In the genomic region with DNA sequence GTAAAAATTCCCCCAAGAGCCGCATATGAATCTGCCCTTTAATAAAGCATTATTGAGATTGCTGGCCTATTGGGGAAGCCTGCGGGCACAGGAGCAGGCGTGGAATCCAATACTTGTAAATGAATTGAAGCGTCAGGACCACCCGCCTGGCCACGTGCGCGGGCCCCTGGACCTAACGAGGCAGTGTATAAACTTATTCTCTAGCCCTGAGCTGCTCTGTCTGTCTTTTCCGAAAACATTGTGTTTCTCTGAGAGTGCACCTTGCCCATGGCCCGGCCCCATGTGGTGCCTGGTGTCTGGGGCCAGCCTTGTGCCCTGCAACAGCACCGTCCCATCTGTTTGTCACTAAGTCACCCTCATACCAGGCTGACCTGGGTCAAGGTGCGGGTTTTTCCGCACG, we compare ENCODE assay signal across 21 cellular contexts. TPM values are rescaled to one million over a fixed set of nuclear protein-coding genes. Genes with fewer than 3 reads are reported as not detected.
A peak's percentile ranks its signal among the peaks of the same experiment; 100 is the strongest.
DNase-seq lines count a peak whose midpoint lies in the region; ATAC-seq, FAIRE-seq and TF ChIP-seq lines count a peak whose summit lies in the region.
"Had no signal": no experiment of that assay in that cellular context is flagged by ENCODE, and none has a peak within 500 bp of the region (broad histone marks: within the 10 kb centered on the region; RNA-seq: fewer than 3 reads in every experiment).

No MANE protein-coding gene starts in this region.

- H3K4me1 Mint-ChIP-seq in neural crest cell, result no peaks in the 10 kb centered on the region
- peaks cover 2% of the 10 kb centered on the region for H3K4me1 Mint-ChIP-seq in activated naive CD4-positive, alpha-beta T cell treated with anti-CD3 and anti-CD28 coated beads, Interleukin-2, amount 10 ng/mL, durations not matched to agents 7 days and 5 days

- WGBS in SK-N-SH (ENCODE audit: low lambda C conversion rate), result 97% methylated on average over 15 of the region's 15 CpGs
- WGBS in K562 (ENCODE audit: insufficient coverage, low coverage, missing lambda C conversion rate), result 97% methylated on average over 11 of the region's 15 CpGs

- no peaks in the 10 kb centered on the region for H3K9me1 ChIP-seq in K562 (ENCODE audit: control insufficient read depth, insufficient read depth, low read length)

- H3K79me2 ChIP-seq in SK-N-SH (ENCODE audit: insufficient read depth) (no peaks in the 10 kb centered on the region; the same call in 1 of the 2 replicates), K562 (ENCODE audit: control insufficient read depth, insufficient read depth, low read length) (no peaks in the 10 kb centered on the region)

- DNase-seq in SK-N-SH (no peak), K562 (ENCODE audit: extremely low read depth in 1 of 4, low spot score in 3 of 4) (peak in 1 of 4 experiments; percentile 2), neural crest cell (ENCODE audit: low read depth, low spot score) (no peak), SHP77 (lab: John Stamatoyannopoulos, UW) (no peak), COLO829 (ENCODE audit: low spot score) (no peak)
- no peak for DNase-seq in activated naive CD4-positive, alpha-beta T cell treated with anti-CD3 and anti-CD28 coated beads, Interleukin-2, amount 10 ng/mL, durations not matched to agents 7 days and 5 days
- DNase-seq: COR-L47, GM23248, MV-4-11, NCI-H1417 treated with DMSO at 0.1 percent for 48 hours, NCI-H187 treated with DMSO at 0.1 percent for 48 hours, NCI-H2227 treated with DMSO at 0.1 percent for 48 hours, NCI-H524, NCI-H82, PC-3, RPMI8226 had no signal

- no peaks in the 10 kb centered on the region for H3F3A ChIP-seq in SK-N-SH (replicated peaks; ENCODE audit: insufficient read depth)

- in situ Hi-C loops in K562 (cut with MboI), result no loop called here

- H3K9me2 ChIP-seq in SK-N-SH, result no peaks in the 10 kb centered on the region

- intact Hi-C loops in K562 (cut with micrococcal nuclease), result no loop called here

- no peak for TF ChIP-seq CTCF in SK-N-SH (IDR thresholded peaks at IDR 0.05)
- TF ChIP-seq CTCF in K562 (IDR thresholded peaks at IDR 0.05 in 2 of 3, conservative IDR thresholded peaks at IDR 0.05 in 1 of 3; ENCODE audit: insufficient read depth in 2 of 3, low read depth in 1 of 3, low read length in 3 of 3), result no peak
- no peak for TF ChIP-seq CTCF in neural crest cell (conservative IDR thresholded peaks at IDR 0.05)

- H2AFZ ChIP-seq in SK-N-SH (ENCODE audit: low read depth) (no peak overlapping the region), K562 (ENCODE audit: low read depth, low read length) (no peak overlapping the region)
- H2AFZ ChIP-seq: GM23248 had no signal

- TF ChIP-seq POLR2A in K562 (conservative IDR thresholded peaks at IDR 0.05), result no peak

- H4K20me1 ChIP-seq in SK-N-SH (ENCODE audit: insufficient read depth), result no peaks in the 10 kb centered on the region
- no peaks in the 10 kb centered on the region; the same call in 1 of the 2 replicates for H4K20me1 ChIP-seq in K562 (replicated peaks; ENCODE audit: control insufficient read depth, insufficient read depth, low read length)

- POLR2A ChIA-PET in SK-N-SH (lab: Yijun Ruan, JAX), result interaction anchor here (1.4 kb wide), 1 partner anchor 13 kb away, joined by 6 read pairs; no protein-coding TSS in a partner anchor
- POLR2A ChIA-PET in K562 (lab: Yijun Ruan, JAX), result interaction anchor here (0.5 to 7.4 kb wide), 8 partner anchors 9 to 858 kb away, joined by 3 to 60 read pairs (median 3); a partner anchor contains a TSS

- H3K27me3 Mint-ChIP-seq in neural crest cell (ENCODE audit: low read depth), result peaks cover 5% of the 10 kb centered on the region
- H3K27me3 Mint-ChIP-seq in activated naive CD4-positive, alpha-beta T cell treated with anti-CD3 and anti-CD28 coated beads, Interleukin-2, amount 10 ng/mL, durations not matched to agents 7 days and 5 days, result no peaks in the 10 kb centered on the region

- H3K27ac Mint-ChIP-seq in neural crest cell (ENCODE audit: unreplicated experiment), result no peak overlapping the region
- no peak overlapping the region for H3K27ac Mint-ChIP-seq in activated naive CD4-positive, alpha-beta T cell treated with anti-CD3 and anti-CD28 coated beads, Interleukin-2, amount 10 ng/mL, durations not matched to agents 7 days and 5 days

- H3K9me3 ChIP-seq in SK-N-SH (no peaks in the 10 kb centered on the region), K562 (replicated peaks; ENCODE audit: control insufficient read depth, insufficient read depth, low read depth, low read length) (no peaks in the 10 kb centered on the region)

- no peaks in the 10 kb centered on the region for H3K9me3 Mint-ChIP-seq in neural crest cell
- no peaks in the 10 kb centered on the region for H3K9me3 Mint-ChIP-seq in activated naive CD4-positive, alpha-beta T cell treated with anti-CD3 and anti-CD28 coated beads, Interleukin-2, amount 10 ng/mL, durations not matched to agents 7 days and 5 days

- H3K4me3 Mint-ChIP-seq in neural crest cell, result peak overlapping the region; percentile 57
- H3K4me3 Mint-ChIP-seq in activated naive CD4-positive, alpha-beta T cell treated with anti-CD3 and anti-CD28 coated beads, Interleukin-2, amount 10 ng/mL, durations not matched to agents 7 days and 5 days, result no peak overlapping the region

- H3K27ac ChIP-seq in SK-N-SH (ENCODE audit: low read depth in 2 of 2, low read length in 1 of 2) (no peak overlapping the region), K562 (ENCODE audit: extremely low read depth, low read depth, low read length) (no peak overlapping the region)
- H3K27ac ChIP-seq: 22Rv1, GM23248, KMS-11 had no signal

- TF ChIP-seq RAD21 in SK-N-SH (IDR thresholded peaks at IDR 0.05; ENCODE audit: low read length) (no peak), K562 (CRISPR knock-in tag; conservative IDR thresholded peaks at IDR 0.05 in 1 of 2, IDR thresholded peaks at IDR 0.05 in 1 of 2) (no peak)

- H3K36me3 Mint-ChIP-seq in neural crest cell (ENCODE audit: low read depth), result peaks cover 6% of the 10 kb centered on the region
- H3K36me3 Mint-ChIP-seq in activated naive CD4-positive, alpha-beta T cell treated with anti-CD3 and anti-CD28 coated beads, Interleukin-2, amount 10 ng/mL, durations not matched to agents 7 days and 5 days, result peaks cover 23% of the 10 kb centered on the region

- no peaks in the 10 kb centered on the region for H3K4me1 ChIP-seq in SK-N-SH (ENCODE audit: control insufficient read depth in 1 of 2, insufficient read depth in 2 of 2, low read depth in 1 of 2, low read length in 1 of 2)
- H3K4me1 ChIP-seq in K562 (replicated peaks in 1 of 2; ENCODE audit: control insufficient read depth in 2 of 2, insufficient read depth in 2 of 2, low read length in 2 of 2), result peaks cover 0 to 56% of the 10 kb centered on the region in 2 experiments; a peak in 3 of 5 replicates

- H3K27me3 ChIP-seq in SK-N-SH (ENCODE audit: insufficient read depth), result no peaks in the 10 kb centered on the region
- no peaks in the 10 kb centered on the region for H3K27me3 ChIP-seq in K562 (ENCODE audit: control insufficient read depth in 2 of 2, insufficient read depth in 2 of 2, low read length in 2 of 2)

- peaks cover 0 to 42% of the 10 kb centered on the region in 2 experiments for H3K36me3 ChIP-seq in SK-N-SH (replicated peaks in 1 of 2; ENCODE audit: control insufficient read depth in 1 of 2, insufficient read depth in 2 of 2, low read length in 1 of 2)
- peaks cover 86% of the 10 kb centered on the region; the same call in 2 of the 3 replicates for H3K36me3 ChIP-seq in K562 (ENCODE audit: control insufficient read depth, insufficient read depth, low read length)

- BruUV-seq in K562 (replicated peaks; lab: Mats Ljungman, UMichigan), result TSS peak; percentile 47

- H3K4me2 ChIP-seq in SK-N-SH (no peak overlapping the region), K562 (ENCODE audit: insufficient read depth, low read length) (no peak overlapping the region)
- H3K4me2 ChIP-seq: KMS-11 had no signal

- CTCF ChIA-PET in SK-N-SH (lab: Yijun Ruan, JAX), result interaction anchor here (1.1 to 1.3 kb wide), 2 partner anchors 17 to 43 kb away, joined by 3 to 5 read pairs; a partner anchor contains a TSS
- CTCF ChIA-PET in K562 (lab: Yijun Ruan, JAX; ENCODE audit: low intra/inter-chr PET ratio), result no interaction called here
- CTCF ChIA-PET in activated naive CD4-positive, alpha-beta T cell treated with anti-CD3 and anti-CD28 coated beads, Interleukin-2, amount 10 ng/mL, durations not matched to agents 7 days and 5 days (lab: Charles Lee), result no interaction called here

- ATAC-seq in SK-N-SH treated with all-trans-retinoic acid at 6 μM for 48 hours, result peak; percentile 3; the same call in 1 of the 3 replicates
- no peak for ATAC-seq in K562
- ATAC-seq in GM19455 (IDR thresholded peaks at IDR 0.05; ENCODE audit: unreplicated experiment), result no peak
- ATAC-seq: PC-3 had no signal

- no peak overlapping the region for H3K9ac ChIP-seq in SK-N-SH
- peak overlapping the region in 1 of 2 experiments; percentile 23; a peak in 1 of 4 replicates for H3K9ac ChIP-seq in K562 (ENCODE audit: insufficient read depth in 1 of 2, low read depth in 2 of 2, low read length in 2 of 2)
- H3K9ac ChIP-seq: GM23248, KMS-11 had no signal

- no peak overlapping the region for H3K4me3 ChIP-seq in SK-N-SH (ENCODE audit: low read depth in 2 of 2, low read length in 1 of 2)
- no peak overlapping the region for H3K4me3 ChIP-seq in K562
- H3K4me3 ChIP-seq: GM23248 had no signal

- TF ChIP-seq EP300 in SK-N-SH (IDR thresholded peaks at IDR 0.05; ENCODE audit: borderline replicate concordance in 1 of 2, low read depth in 1 of 2, low read length in 1 of 2) (no peak), K562 (IDR thresholded peaks at IDR 0.05; ENCODE audit: low read length) (no peak)

- FAIRE-seq in K562 (lab: Jason Lieb, UNC), result no peak
- FAIRE-seq: G401.6 had no signal

RNA-seq across cellular contexts. Expression of a gene that starts 14.4 kb away (rescaled TPM):
- polyA plus RNA-seq in SK-N-SH (2012; rRNA removed) (100 and 110 TPM in 2 replicates), K562 (2011; rRNA removed) (38.2 and 51.7 TPM in 2 replicates), K562 (2014; fragmentation: Illumina TruSeq; extraction: Trizol) (17.5 and 45.2 TPM in 2 replicates), K562 (2014; fragmentation: Nextera tagmentation; extraction: Ambion mirVana) (1 to 10 TPM in 1 of 2 experiments, under 1 TPM in 1; 0.48 to 1.8 TPM), K562 (2014; rRNA removed) (59.4 and 59.7 TPM in 2 replicates)
- 47.9 and 78.2 TPM in 2 replicates for polyA plus RNA-seq in SK-N-SH (2012; cell fraction: cytosol; rRNA removed)
- 138 and 186 TPM in 2 replicates for polyA plus RNA-seq in SK-N-SH (2012; cell fraction: nucleus; rRNA removed)
- total RNA-seq in K562 (2011; cell fraction: chromatin; rRNA removed; ENCODE audit: low replicate concordance), result 23.2 and 58.0 TPM in 2 replicates
- total RNA-seq in K562 (2011; cell fraction: nucleolus; rRNA removed), result 57.5 and 64.5 TPM in 2 replicates
- total RNA-seq in K562 (2011; cell fraction: nucleoplasm; rRNA removed), result 32.2 and 37.0 TPM in 2 replicates
- total RNA-seq in K562 (2014; rRNA removed) (49.7 and 63.6 TPM in 2 replicates), K562 (2014; rRNA removed; fragmentation: Illumina TruSeq; extraction: Trizol) (8.6 and 11.0 TPM in 2 replicates), K562 (2015; rRNA removed; fragmentation: Illumina TruSeq; extraction: Trizol) (29.5 and 33.1 TPM in 2 replicates), K562 (2021) (80.8 and 90.2 TPM in 2 replicates), neural crest cell (39.5 and 40.9 TPM in 2 replicates)
- polyA plus RNA-seq in K562 (2011; cell fraction: cytosol; rRNA removed), result 58.6 and 121 TPM in 2 replicates
- polyA plus RNA-seq in K562 (2011; cell fraction: nucleus; rRNA removed), result 54.4 and 74.2 TPM in 2 replicates
- 56.8 and 86.6 TPM in 2 replicates for polyA plus RNA-seq in K562 (2012)
- polyA minus RNA-seq in K562 (2011; rRNA and poly(A)+ RNA removed), result 17.1 and 20.7 TPM in 2 replicates
- polyA minus RNA-seq in K562 (2011; cell fraction: cytosol; rRNA and poly(A)+ RNA removed), result 32.3 and 41.4 TPM in 2 replicates
- polyA minus RNA-seq in K562 (2011; cell fraction: nucleus; rRNA and poly(A)+ RNA removed), result 14.9 and 15.9 TPM in 2 replicates

RNA-seq across cellular contexts. Expression of a gene that starts 28.9 kb away (rescaled TPM):
- polyA plus RNA-seq in SK-N-SH (2012; rRNA removed) (63.0 and 77.8 TPM in 2 replicates), K562 (2011; rRNA removed) (14.3 and 21.1 TPM in 2 replicates), K562 (2014; fragmentation: Illumina TruSeq; extraction: Trizol) (16.0 and 27.4 TPM in 2 replicates), K562 (2014; fragmentation: Nextera tagmentation; extraction: Ambion mirVana) (under 1 TPM; 0.13 to 0.21 TPM), K562 (2014; rRNA removed) (39.7 and 50.8 TPM in 2 replicates)
- polyA plus RNA-seq in SK-N-SH (2012; cell fraction: cytosol; rRNA removed), result 47.5 and 57.8 TPM in 2 replicates
- 103 and 119 TPM in 2 replicates for polyA plus RNA-seq in SK-N-SH (2012; cell fraction: nucleus; rRNA removed)
- total RNA-seq in K562 (2011; cell fraction: chromatin; rRNA removed; ENCODE audit: low replicate concordance), result 18.0 and 40.2 TPM in 2 replicates
- 25.8 and 27.2 TPM in 2 replicates for total RNA-seq in K562 (2011; cell fraction: nucleolus; rRNA removed)
- 18.5 and 20.0 TPM in 2 replicates for total RNA-seq in K562 (2011; cell fraction: nucleoplasm; rRNA removed)
- total RNA-seq in K562 (2014; rRNA removed) (48.7 and 61.7 TPM in 2 replicates), K562 (2014; rRNA removed; fragmentation: Illumina TruSeq; extraction: Trizol) (10.7 and 12.3 TPM in 2 replicates), K562 (2015; rRNA removed; fragmentation: Illumina TruSeq; extraction: Trizol) (27.9 and 29.4 TPM in 2 replicates), K562 (2021) (39.7 and 45.9 TPM in 2 replicates), neural crest cell (103 and 110 TPM in 2 replicates)
- polyA plus RNA-seq in K562 (2011; cell fraction: cytosol; rRNA removed), result 10.7 and 15.1 TPM in 2 replicates
- 32.8 and 44.3 TPM in 2 replicates for polyA plus RNA-seq in K562 (2011; cell fraction: nucleus; rRNA removed)
- 29.5 and 31.2 TPM in 2 replicates for polyA plus RNA-seq in K562 (2012)
- polyA minus RNA-seq in K562 (2011; rRNA and poly(A)+ RNA removed), result 9.0 and 10.3 TPM in 2 replicates
- 14.8 and 23.0 TPM in 2 replicates for polyA minus RNA-seq in K562 (2011; cell fraction: cytosol; rRNA and poly(A)+ RNA removed)
- 6.3 and 9.2 TPM in 2 replicates for polyA minus RNA-seq in K562 (2011; cell fraction: nucleus; rRNA and poly(A)+ RNA removed)

RNA-seq across cellular contexts. Expression of a gene that starts 40.7 kb away (rescaled TPM):
- 13.2 and 18.0 TPM in 2 replicates for polyA plus RNA-seq in SK-N-SH (2012; rRNA removed)
- 12.9 and 15.0 TPM in 2 replicates for polyA plus RNA-seq in SK-N-SH (2012; cell fraction: cytosol; rRNA removed)
- polyA plus RNA-seq in SK-N-SH (2012; cell fraction: nucleus; rRNA removed), result 23.9 and 29.4 TPM in 2 replicates
- 122 and 169 TPM in 2 replicates for total RNA-seq in K562 (2011; cell fraction: chromatin; rRNA removed; ENCODE audit: low replicate concordance)
- 101 and 121 TPM in 2 replicates for total RNA-seq in K562 (2011; cell fraction: nucleolus; rRNA removed)
- 83.4 and 88.4 TPM in 2 replicates for total RNA-seq in K562 (2011; cell fraction: nucleoplasm; rRNA removed)
- total RNA-seq in K562 (2014; rRNA removed), result 61.1 and 78.3 TPM in 2 replicates
- 32.5 and 42.6 TPM in 2 replicates for total RNA-seq in K562 (2014; rRNA removed; fragmentation: Illumina TruSeq; extraction: Trizol)
- total RNA-seq in K562 (2015; rRNA removed; fragmentation: Illumina TruSeq; extraction: Trizol), result 51.4 and 51.8 TPM in 2 replicates
- 78.6 and 86.9 TPM in 2 replicates for total RNA-seq in K562 (2021)
- 32.0 and 35.3 TPM in 2 replicates for polyA plus RNA-seq in K562 (2011; rRNA removed)
- polyA plus RNA-seq in K562 (2011; cell fraction: cytosol; rRNA removed), result 33.8 and 95.9 TPM in 2 replicates
- polyA plus RNA-seq in K562 (2011; cell fraction: nucleus; rRNA removed), result 46.7 and 100 TPM in 2 replicates
- 65.6 and 65.8 TPM in 2 replicates for polyA plus RNA-seq in K562 (2012)
- polyA plus RNA-seq in K562 (2014; fragmentation: Illumina TruSeq; extraction: Trizol), result 45.2 and 59.3 TPM in 2 replicates
- polyA plus RNA-seq in K562 (2014; fragmentation: Nextera tagmentation; extraction: Ambion mirVana), result 1 to 10 TPM; 1.6 to 2.1 TPM
- 65.4 and 73.4 TPM in 2 replicates for polyA plus RNA-seq in K562 (2014; rRNA removed)
- polyA minus RNA-seq in K562 (2011; rRNA and poly(A)+ RNA removed), result 33.8 and 38.5 TPM in 2 replicates
- polyA minus RNA-seq in K562 (2011; cell fraction: cytosol; rRNA and poly(A)+ RNA removed), result 43.1 and 61.4 TPM in 2 replicates
- polyA minus RNA-seq in K562 (2011; cell fraction: nucleus; rRNA and poly(A)+ RNA removed), result 35.1 and 42.1 TPM in 2 replicates
- total RNA-seq in neural crest cell, result 117 and 120 TPM in 2 replicates

RNA-seq across cellular contexts. Expression of a gene that starts 42.8 kb away (rescaled TPM):
- polyA plus RNA-seq in SK-N-SH (2012; rRNA removed), result 62.5 and 82.8 TPM in 2 replicates
- polyA plus RNA-seq in SK-N-SH (2012; cell fraction: cytosol; rRNA removed), result 34.7 and 53.5 TPM in 2 replicates
- 48.5 and 52.9 TPM in 2 replicates for polyA plus RNA-seq in SK-N-SH (2012; cell fraction: nucleus; rRNA removed)
- 74.6 and 119 TPM in 2 replicates for total RNA-seq in K562 (2011; cell fraction: chromatin; rRNA removed; ENCODE audit: low replicate concordance)
- 59.7 and 60.0 TPM in 2 replicates for total RNA-seq in K562 (2011; cell fraction: nucleolus; rRNA removed)
- total RNA-seq in K562 (2011; cell fraction: nucleoplasm; rRNA removed), result 58.7 and 78.3 TPM in 2 replicates
- total RNA-seq in K562 (2014; rRNA removed), result 48.0 and 60.1 TPM in 2 replicates
- total RNA-seq in K562 (2014; rRNA removed; fragmentation: Illumina TruSeq; extraction: Trizol), result 6.1 and 9.4 TPM in 2 replicates
- total RNA-seq in K562 (2015; rRNA removed; fragmentation: Illumina TruSeq; extraction: Trizol), result 28.6 and 29.1 TPM in 2 replicates
- 72.0 and 75.3 TPM in 2 replicates for total RNA-seq in K562 (2021)
- polyA plus RNA-seq in K562 (2011; rRNA removed), result 25.7 and 44.0 TPM in 2 replicates
- 41.8 and 96.4 TPM in 2 replicates for polyA plus RNA-seq in K562 (2011; cell fraction: cytosol; rRNA removed)
- 68.2 and 94.2 TPM in 2 replicates for polyA plus RNA-seq in K562 (2011; cell fraction: nucleus; rRNA removed)
- 51.2 and 58.7 TPM in 2 replicates for polyA plus RNA-seq in K562 (2012)
- 25.5 and 57.0 TPM in 2 replicates for polyA plus RNA-seq in K562 (2014; fragmentation: Illumina TruSeq; extraction: Trizol)
- polyA plus RNA-seq in K562 (2014; fragmentation: Nextera tagmentation; extraction: Ambion mirVana), result 1 to 10 TPM; 1.7 to 2.1 TPM
- polyA plus RNA-seq in K562 (2014; rRNA removed), result 58.5 and 64.7 TPM in 2 replicates
- 8.2 and 13.7 TPM in 2 replicates for polyA minus RNA-seq in K562 (2011; rRNA and poly(A)+ RNA removed)
- polyA minus RNA-seq in K562 (2011; cell fraction: cytosol; rRNA and poly(A)+ RNA removed), result 31.3 and 36.5 TPM in 2 replicates
- 17.4 and 22.5 TPM in 2 replicates for polyA minus RNA-seq in K562 (2011; cell fraction: nucleus; rRNA and poly(A)+ RNA removed)
- total RNA-seq in neural crest cell, result 85.9 and 95.3 TPM in 2 replicates
